In genomic region chr15:86629957-86630356, GRCh38 we compare ENCODE assay signal across 1 cellular context.
TF ChIP-seq lines count a peak whose summit lies in the region.

No MANE protein-coding gene starts in this region.

TF ChIP-seq in WTC11, 78 proteins besides CTCF, POLR2A, EP300 and RAD21 (continued from another document):
- TF ChIP-seq, protein P1, sequence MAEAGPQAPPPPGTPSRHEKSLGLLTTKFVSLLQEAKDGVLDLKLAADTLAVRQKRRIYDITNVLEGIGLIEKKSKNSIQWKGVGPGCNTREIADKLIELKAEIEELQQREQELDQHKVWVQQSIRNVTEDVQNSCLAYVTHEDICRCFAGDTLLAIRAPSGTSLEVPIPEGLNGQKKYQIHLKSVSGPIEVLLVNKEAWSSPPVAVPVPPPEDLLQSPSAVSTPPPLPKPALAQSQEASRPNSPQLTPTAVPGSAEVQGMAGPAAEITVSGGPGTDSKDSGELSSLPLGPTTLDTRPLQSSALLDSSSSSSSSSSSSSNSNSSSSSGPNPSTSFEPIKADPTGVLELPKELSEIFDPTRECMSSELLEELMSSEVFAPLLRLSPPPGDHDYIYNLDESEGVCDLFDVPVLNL (CRISPR knock-in tag; IDR thresholded peaks at IDR 0.05; ENCODE audit: borderline replicate concordance, low read depth): no peak
- TF ChIP-seq, protein P2, sequence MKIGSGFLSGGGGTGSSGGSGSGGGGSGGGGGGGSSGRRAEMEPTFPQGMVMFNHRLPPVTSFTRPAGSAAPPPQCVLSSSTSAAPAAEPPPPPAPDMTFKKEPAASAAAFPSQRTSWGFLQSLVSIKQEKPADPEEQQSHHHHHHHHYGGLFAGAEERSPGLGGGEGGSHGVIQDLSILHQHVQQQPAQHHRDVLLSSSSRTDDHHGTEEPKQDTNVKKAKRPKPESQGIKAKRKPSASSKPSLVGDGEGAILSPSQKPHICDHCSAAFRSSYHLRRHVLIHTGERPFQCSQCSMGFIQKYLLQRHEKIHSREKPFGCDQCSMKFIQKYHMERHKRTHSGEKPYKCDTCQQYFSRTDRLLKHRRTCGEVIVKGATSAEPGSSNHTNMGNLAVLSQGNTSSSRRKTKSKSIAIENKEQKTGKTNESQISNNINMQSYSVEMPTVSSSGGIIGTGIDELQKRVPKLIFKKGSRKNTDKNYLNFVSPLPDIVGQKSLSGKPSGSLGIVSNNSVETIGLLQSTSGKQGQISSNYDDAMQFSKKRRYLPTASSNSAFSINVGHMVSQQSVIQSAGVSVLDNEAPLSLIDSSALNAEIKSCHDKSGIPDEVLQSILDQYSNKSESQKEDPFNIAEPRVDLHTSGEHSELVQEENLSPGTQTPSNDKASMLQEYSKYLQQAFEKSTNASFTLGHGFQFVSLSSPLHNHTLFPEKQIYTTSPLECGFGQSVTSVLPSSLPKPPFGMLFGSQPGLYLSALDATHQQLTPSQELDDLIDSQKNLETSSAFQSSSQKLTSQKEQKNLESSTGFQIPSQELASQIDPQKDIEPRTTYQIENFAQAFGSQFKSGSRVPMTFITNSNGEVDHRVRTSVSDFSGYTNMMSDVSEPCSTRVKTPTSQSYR (CRISPR knock-in tag; IDR thresholded peaks at IDR 0.05): no peak
- TF ChIP-seq NR3C1 (CRISPR knock-in tag; conservative IDR thresholded peaks at IDR 0.05; ENCODE audit: low read depth) (no peak), ZNF416 (CRISPR knock-in tag; IDR thresholded peaks at IDR 0.05) (no peak), ZNF121 (CRISPR knock-in tag; IDR thresholded peaks at IDR 0.05) (no peak), CBFB (CRISPR knock-in tag; IDR thresholded peaks at IDR 0.05; ENCODE audit: low read depth) (no peak), ATF1 (CRISPR knock-in tag; IDR thresholded peaks at IDR 0.05) (no peak), ZMAT4 (CRISPR knock-in tag; IDR thresholded peaks at IDR 0.05) (no peak), SP1 (CRISPR knock-in tag; conservative IDR thresholded peaks at IDR 0.05) (no peak), PRRX2 (CRISPR knock-in tag; IDR thresholded peaks at IDR 0.05) (no peak), ZNF219 (CRISPR knock-in tag; IDR thresholded peaks at IDR 0.05; ENCODE audit: borderline replicate concordance) (no peak)
- TF ChIP-seq, protein P3, sequence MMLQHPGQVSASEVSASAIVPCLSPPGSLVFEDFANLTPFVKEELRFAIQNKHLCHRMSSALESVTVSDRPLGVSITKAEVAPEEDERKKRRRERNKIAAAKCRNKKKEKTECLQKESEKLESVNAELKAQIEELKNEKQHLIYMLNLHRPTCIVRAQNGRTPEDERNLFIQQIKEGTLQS (CRISPR knock-in tag; conservative IDR thresholded peaks at IDR 0.05): no peak
